8 cellular contexts compared by ENCODE assay signal in genomic region chr3:32106132-32106928, GRCh38. TPM values are rescaled to one million over a fixed set of nuclear protein-coding genes. Genes with fewer than 3 reads are reported as not detected.
DNase-seq lines count a peak whose midpoint lies in the region; ATAC-seq and TF ChIP-seq lines count a peak whose summit lies in the region.

GPD1L (plus strand) TSS chr3:32106620; CDS start chr3:32106712, 92 bp downstream.

- no peaks in the 10 kb centered on the region for H3K9me1 ChIP-seq in IMR-90 (ENCODE audit: insufficient read depth, low read length)

- CTCF ChIA-PET in IMR-90 (lab: Yijun Ruan, JAX) = interaction anchor here (0.6 kb wide), 2 partner anchors 183 to 239 kb away, joined by 3 read pairs; no protein-coding TSS in a partner anchor

- peak within 1 kb of the TSS; percentile 56 for H2BK5ac ChIP-seq in IMR-90 (ENCODE audit: low read depth, low read length, poor library complexity, severe bottlenecking)

- no peak within 1 kb of the TSS for H2BK15ac ChIP-seq in IMR-90 (ENCODE audit: low read depth, low read length)

- 0 out of 2 replicates have a peak within 1 kb of the TSS, but pooled peaks have one; percentile 14 for H3K14ac ChIP-seq in IMR-90 (replicated peaks; ENCODE audit: low read depth, low read length)

- no peak within 1 kb of the TSS for H3K23ac ChIP-seq in IMR-90 (ENCODE audit: low read depth, low read length)

- no peak for TF ChIP-seq CTCF in IMR-90 (conservative IDR thresholded peaks at IDR 0.05; ENCODE audit: low read depth, low read length)
- no peak for TF ChIP-seq CTCF in epithelial cell of esophagus (IDR thresholded peaks at IDR 0.05; ENCODE audit: insufficient read depth, low read depth, low read length, missing control alignments)
- no peak for TF ChIP-seq CTCF in mucosa of descending colon (IDR thresholded peaks at IDR 0.05)

- dilution Hi-C loops in IMR-90 (cut with HindIII; ENCODE audit: low sequenced_read_pairs, unreplicated experiment) = no loop called here

- H4K91ac ChIP-seq in IMR-90 (ENCODE audit: insufficient read depth, low read depth, low read length) = peak within 1 kb of the TSS; percentile 73; the same call in 1 of the 2 replicates

- H3K79me1 ChIP-seq in IMR-90 (ENCODE audit: low read depth in 1 of 2, low read length in 2 of 2) = peaks cover 0 to 5% of the 10 kb centered on the region in 2 experiments; a peak in 1 of 4 replicates

- 1% methylated on average over 22 of the region's 78 CpGs; no CpG with 5 or more reads in 1 of the 2 experiments for WGBS in IMR-90 (ENCODE audit: extremely low coverage in 2 of 2, insufficient read length in 1 of 2), 2 experiments

- H3K9me3 ChIP-seq in IMR-90 (ENCODE audit: control insufficient read depth, insufficient read depth, low read length) = peaks cover 10% of the 10 kb centered on the region
- H3K9me3 ChIP-seq in mucosa of descending colon = peaks cover 14% of the 10 kb centered on the region

- intact Hi-C loops in IMR-90 (cut with micrococcal nuclease) = loop anchor here (5.0 kb wide), 1 partner anchor 474 kb away; no protein-coding TSS in a partner anchor
- intact Hi-C loops in mucosa of descending colon (cut with DNase I, micrococcal nuclease) = no loop called here

- DNase-seq in DMS 273 (lab: John Stamatoyannopoulos, UW; ENCODE audit: unreplicated experiment) = peak; percentile 97
- DNase-seq in IMR-90 = peak; percentile 88
- DNase-seq in OCI-M2 (lab: John Stamatoyannopoulos, UW; ENCODE audit: unreplicated experiment) = peak; percentile 51
- DNase-seq in activated T-cell treated with anti-CD3 and anti-CD28 coated beads for 4 hours = peak; percentile 83
- DNase-seq in epithelial cell of esophagus (ENCODE audit: low read depth) = peak; percentile 96
- DNase-seq in mucosa of descending colon = peak; percentile 94 to 98 (median 97)
- DNase-seq in stimulated activated CD8-positive, alpha-beta memory T cell treated with anti-CD3 and anti-CD28 coated beads, Interleukin-4, amount 100 ng/mL, for 1 hour (ENCODE audit: low read depth in 2 of 2, low spot score in 1 of 2) = peak; percentile 70 to 87

- TF ChIP-seq RAD21 in IMR-90 (IDR thresholded peaks at IDR 0.05; ENCODE audit: low read length) = no peak

- no peak within 1 kb of the TSS for H2BK20ac ChIP-seq in IMR-90 (ENCODE audit: low read depth, low read length)

- H2BK120ac ChIP-seq in IMR-90 (ENCODE audit: low read depth, low read length) = no peak within 1 kb of the TSS; the same call in 1 of the 2 replicates

- H2AK5ac ChIP-seq in IMR-90 (ENCODE audit: low read depth, low read length) = no peak within 1 kb of the TSS

- peak within 1 kb of the TSS; percentile 73; the same call in 1 of the 2 replicates for H3K18ac ChIP-seq in IMR-90 (ENCODE audit: low read depth, low read length)

- H2AK9ac ChIP-seq in IMR-90 (replicated peaks; ENCODE audit: low read depth, low read length, poor library complexity) = peak within 1 kb of the TSS; percentile 74

- BruUV-seq in IMR-90 (replicated peaks; lab: Mats Ljungman, UMichigan) = no TSS peak

- peak within 1 kb of the TSS; percentile 51 for H3K4ac ChIP-seq in IMR-90 (ENCODE audit: low read depth, low read length)

- ATAC-seq in GM21529 (IDR thresholded peaks at IDR 0.05; ENCODE audit: unreplicated experiment) = peak; percentile 100
- ATAC-seq in IMR-90 (ENCODE audit: low read depth) = peak; percentile 99
- ATAC-seq in mucosa of descending colon = peak; percentile 95

- H3K27ac ChIP-seq in IMR-90 (ENCODE audit: insufficient read depth, low read length) = peak within 1 kb of the TSS; percentile 73

- no peaks in the 10 kb centered on the region for H4K20me1 ChIP-seq in IMR-90 (ENCODE audit: insufficient read depth, low read length)

- no peak for TF ChIP-seq POLR2A in IMR-90 (IDR thresholded peaks at IDR 0.05; ENCODE audit: low read depth, low read length)

- H3K4me1 ChIP-seq in IMR-90 (ENCODE audit: control insufficient read depth, insufficient read depth, low read length) = peaks cover 9% of the 10 kb centered on the region
- peaks cover 32% of the 10 kb centered on the region for H3K4me1 ChIP-seq in mucosa of descending colon (ENCODE audit: low read depth)

- peak within 1 kb of the TSS; percentile 100 for H2AFZ ChIP-seq in IMR-90 (replicated peaks; ENCODE audit: low read length, poor library complexity)

- peak within 1 kb of the TSS; percentile 92 for H4K8ac ChIP-seq in IMR-90 (ENCODE audit: low read depth in 2 of 2, low read length in 2 of 2)

- H3K56ac ChIP-seq in IMR-90 (ENCODE audit: extremely low read depth, insufficient read depth, low read length) = no peak within 1 kb of the TSS

- H3K9ac ChIP-seq in IMR-90 (ENCODE audit: low read depth, low read length) = peak within 1 kb of the TSS; percentile 70

- peak within 1 kb of the TSS; percentile 87 for H3K4me3 ChIP-seq in IMR-90 (ENCODE audit: insufficient read depth, low read depth, low read length)
- peak within 1 kb of the TSS; percentile 50 for H3K4me3 ChIP-seq in epithelial cell of esophagus (ENCODE audit: low read length)
- peak within 1 kb of the TSS; percentile 71 for H3K4me3 ChIP-seq in mucosa of descending colon

- H4K5ac ChIP-seq in IMR-90 (ENCODE audit: low read depth, low read length) = peak within 1 kb of the TSS; percentile 99

- in situ Hi-C loops in IMR-90 (cut with MboI; ENCODE audit: low sequenced_read_pairs) = no loop called here

- H3K4me2 ChIP-seq in IMR-90 (ENCODE audit: low read depth, low read length) = peak within 1 kb of the TSS; percentile 99

- no peaks in the 10 kb centered on the region for H3K36me3 ChIP-seq in IMR-90 (ENCODE audit: control insufficient read depth, insufficient read depth, low read length)
- no peaks in the 10 kb centered on the region for H3K36me3 ChIP-seq in mucosa of descending colon (ENCODE audit: low read depth)

- POLR2A ChIA-PET in IMR-90 (lab: Charles Lee; ENCODE audit: unreplicated experiment) = no interaction called here

- H3K27me3 ChIP-seq in IMR-90 (ENCODE audit: control insufficient read depth, insufficient read depth, low read length) = no peaks in the 10 kb centered on the region

TF ChIP-seq in IMR-90, 13 proteins besides CTCF, POLR2A, EP300 and RAD21:
- TF ChIP-seq MAZ (IDR thresholded peaks at IDR 0.05; ENCODE audit: borderline replicate concordance, low read depth, low read length) (peak; percentile 96), NFE2L2 (IDR thresholded peaks at IDR 0.05; ENCODE audit: low read depth, low read length) (no peak), CHD1 (IDR thresholded peaks at IDR 0.05; ENCODE audit: low read depth, low read length) (no peak), MXI1 (IDR thresholded peaks at IDR 0.05; ENCODE audit: borderline replicate concordance, low read depth, low read length) (peak; percentile 80; the same call in 1 of the 2 replicates), USF2 (IDR thresholded peaks at IDR 0.05; ENCODE audit: low read depth, low read length) (0 out of 2 replicates have a peak, but pooled peaks have one; percentile 25), MAFK (IDR thresholded peaks at IDR 0.05; ENCODE audit: low read depth, low read length) (no peak), SMC3 (IDR thresholded peaks at IDR 0.05; ENCODE audit: low read depth, low read length) (no peak), CEBPB (IDR thresholded peaks at IDR 0.05; ENCODE audit: low read depth, low read length) (no peak), ELK1 (IDR thresholded peaks at IDR 0.05; ENCODE audit: borderline replicate concordance, low read depth, low read length) (no peak), RCOR1 (IDR thresholded peaks at IDR 0.05; ENCODE audit: insufficient replicate concordance, low read length) (no peak), RFX5 (IDR thresholded peaks at IDR 0.05; ENCODE audit: low read depth, low read length) (no peak), BHLHE40 (IDR thresholded peaks at IDR 0.05; ENCODE audit: low read depth, low read length) (no peak), FOS (IDR thresholded peaks at IDR 0.05; ENCODE audit: low read depth, low read length) (no peak)

RNA-seq across cellular contexts. Expression of gene GPD1L, which starts in this region (rescaled TPM):
- total RNA-seq in IMR-90 (2012; rRNA removed) = 7.9 and 9.4 TPM in 2 replicates
- polyA plus RNA-seq in IMR-90 (2012; rRNA removed) = 3.1 and 3.9 TPM in 2 replicates
- polyA plus RNA-seq in IMR-90 (2012; cell fraction: cytosol; rRNA removed) = 1.5 and 2.0 TPM in 2 replicates
- 1.7 and 2.4 TPM in 2 replicates for polyA plus RNA-seq in IMR-90 (2012; cell fraction: nucleus; rRNA removed; ENCODE audit: low replicate concordance)
- 100 to 1,000 TPM in 1 of 3 donors, 10 to 100 TPM in 2; 57.6 to 122 (median 72.1) TPM for total RNA-seq in mucosa of descending colon

Comparison
In these comparisons a context has a peak if more than half of its experiments do, and no peak if none do; other contexts are left out.
1. Peak in every context shown above with its lines: DNase-seq, ATAC-seq, H3K4me3 ChIP-seq and H3K27ac ChIP-seq.